ENCODE assay signal across 21 cellular contexts in genomic region chr3:55662683-55663082, GRCh38.
DNase-seq lines count a peak whose midpoint lies in the region; ATAC-seq and TF ChIP-seq lines count a peak whose summit lies in the region.
"Had no signal": no experiment of that assay in that cellular context is flagged by ENCODE, and none has a peak within 500 bp of the region (broad histone marks: within the 10 kb centered on the region; RNA-seq: fewer than 3 reads in every experiment).

No MANE protein-coding gene starts in this region.

- ATAC-seq in right cardiac atrium (no peak), GM23338 (no peak)
- ATAC-seq: A549; stimulated activated effector memory CD8-positive, alpha-beta T cell treated with anti-CD3 and anti-CD28 coated beads, Interleukin-12 subunit alpha, Interleukin-12 subunit beta, amount 100 ng/mL, for 72 hours had no signal

- H3K27ac ChIP-seq in right cardiac atrium (ENCODE audit: low read length), result no peak overlapping the region
- H3K27ac ChIP-seq in spleen, result no peak overlapping the region
- H3K27ac ChIP-seq in GM23338 (ENCODE audit: low read depth), result no peak overlapping the region
- H3K27ac ChIP-seq: A549, adrenal gland, HL-60, skin epidermis, transverse colon had no signal

- peaks cover 6% of the 10 kb centered on the region for H3K9me2 ChIP-seq in GM23338 (ENCODE audit: insufficient read depth)

- H3K4me3 Mint-ChIP-seq in GM23338, result no peak overlapping the region; the same call in 2 of the 3 replicates
- H3K4me3 Mint-ChIP-seq: activated CD4-positive, alpha-beta memory T cell treated with anti-CD3 and anti-CD28 coated beads, Interleukin-2, amount 10 ng/mL, durations not matched to agents 7 days and 5 days; stimulated activated effector memory CD8-positive, alpha-beta T cell treated with anti-CD3 and anti-CD28 coated beads, Interleukin-12 subunit alpha, Interleukin-12 subunit beta, amount 100 ng/mL, for 72 hours had no signal

- peaks cover 14% of the 10 kb centered on the region for H3K4me1 ChIP-seq in adipocyte (ENCODE audit: control insufficient read depth, insufficient read depth, low read length)
- no peaks in the 10 kb centered on the region for H3K4me1 ChIP-seq in right cardiac atrium (ENCODE audit: control insufficient read depth, insufficient read depth, low read length)
- H3K4me1 ChIP-seq in spleen, result peaks cover 0 to 1% (median 0%) of the 10 kb centered on the region in 6 donors
- H3K4me1 ChIP-seq in GM23338 (ENCODE audit: insufficient read depth), result peaks cover 49% of the 10 kb centered on the region
- H3K4me1 ChIP-seq: A549, adrenal gland, Caco-2, transverse colon had no signal

- H3K4me3 ChIP-seq in AG04449 (ENCODE audit: low read depth, low read length) (no peak overlapping the region), adipocyte (ENCODE audit: low read length) (no peak overlapping the region), fibroblast of pulmonary artery (replicated peaks; ENCODE audit: low read depth, low read length) (no peak overlapping the region), right cardiac atrium (ENCODE audit: low read length) (no peak overlapping the region), spleen (no peak overlapping the region), GM23338 (no peak overlapping the region)
- H3K4me3 ChIP-seq: A549, adrenal gland, skin epidermis, transverse colon had no signal

- POLR2A ChIA-PET in AG04449 (lab: Yijun Ruan, JAX), result no interaction called here

- peaks cover 57% of the 10 kb centered on the region for H3K4me1 Mint-ChIP-seq in GM23338
- H3K4me1 Mint-ChIP-seq: activated CD4-positive, alpha-beta memory T cell treated with anti-CD3 and anti-CD28 coated beads, Interleukin-2, amount 10 ng/mL, durations not matched to agents 7 days and 5 days; stimulated activated effector memory CD8-positive, alpha-beta T cell treated with anti-CD3 and anti-CD28 coated beads, Interleukin-12 subunit alpha, Interleukin-12 subunit beta, amount 100 ng/mL, for 72 hours had no signal

- H3K36me3 ChIP-seq in adipocyte (ENCODE audit: control insufficient read depth, insufficient read depth, low read length, severe bottlenecking) (no peaks in the 10 kb centered on the region), spleen (no peaks in the 10 kb centered on the region), GM23338 (ENCODE audit: insufficient read depth) (no peaks in the 10 kb centered on the region)
- H3K36me3 ChIP-seq: adrenal gland, transverse colon had no signal

- peaks cover 7% of the 10 kb centered on the region; the same call in 1 of the 2 replicates for H3F3A ChIP-seq in GM23338 (replicated peaks; ENCODE audit: low read depth)

- no peak for TF ChIP-seq CTCF in AG04449 (IDR thresholded peaks at IDR 0.05; ENCODE audit: insufficient read depth, low read length, missing control alignments)
- TF ChIP-seq CTCF in fibroblast of pulmonary artery (IDR thresholded peaks at IDR 0.05; ENCODE audit: low read length, missing control alignments), result no peak
- no peak for TF ChIP-seq CTCF in spleen (IDR thresholded peaks at IDR 0.05 in 8 of 11, conservative IDR thresholded peaks at IDR 0.05 in 3 of 11)
- no peak for TF ChIP-seq CTCF in GM23338 (conservative IDR thresholded peaks at IDR 0.05; ENCODE audit: low read depth in 2 of 2)

- no peak overlapping the region for H3K27ac Mint-ChIP-seq in GM23338
- H3K27ac Mint-ChIP-seq: activated CD4-positive, alpha-beta memory T cell treated with anti-CD3 and anti-CD28 coated beads, Interleukin-2, amount 10 ng/mL, durations not matched to agents 7 days and 5 days; stimulated activated effector memory CD8-positive, alpha-beta T cell treated with anti-CD3 and anti-CD28 coated beads, Interleukin-12 subunit alpha, Interleukin-12 subunit beta, amount 100 ng/mL, for 72 hours had no signal

- H3K9me3 Mint-ChIP-seq in GM23338, result no peaks in the 10 kb centered on the region

- no peaks in the 10 kb centered on the region for H3K36me3 Mint-ChIP-seq in GM23338 (ENCODE audit: low read depth)
- H3K36me3 Mint-ChIP-seq: stimulated activated effector memory CD8-positive, alpha-beta T cell treated with anti-CD3 and anti-CD28 coated beads, Interleukin-12 subunit alpha, Interleukin-12 subunit beta, amount 100 ng/mL, for 72 hours had no signal

- CTCF ChIA-PET in AG04449 (lab: Yijun Ruan, JAX), result interaction anchor here (1.1 to 2.3 kb wide), 2 partner anchors 84 to 194 kb away, joined by 3 to 7 read pairs; no protein-coding TSS in a partner anchor

- peak; percentile 14 for DNase-seq in AG04449 (ENCODE audit: low read depth, low spot score)
- DNase-seq in HS-27A (ENCODE audit: low read depth), result peak; percentile 71
- DNase-seq in adipocyte (ENCODE audit: low read depth), result peak; percentile 73
- peak; percentile 2 for DNase-seq in fibroblast of pulmonary artery (ENCODE audit: low read depth)
- no peak for DNase-seq in right cardiac atrium
- DNase-seq in NCI-H1417 (lab: John Stamatoyannopoulos, UW), result no peak
- no peak for DNase-seq in spleen
- no peak for DNase-seq in GM23338 (ENCODE audit: low spot score)
- DNase-seq: activated CD4-positive, alpha-beta memory T cell treated with anti-CD3 and anti-CD28 coated beads, Interleukin-2, amount 10 ng/mL, durations not matched to agents 7 days and 5 days; adrenal gland; Caco-2; cortex of kidney; Kasumi-1; NCI-H1694 treated with DMSO at 0.1 percent for 48 hours; NCI-H524; nucleus accumbens; transverse colon had no signal

- peaks cover 8% of the 10 kb centered on the region for H3K27me3 Mint-ChIP-seq in GM23338 (ENCODE audit: insufficient read depth, low read depth, poor library complexity)
- H3K27me3 Mint-ChIP-seq: activated CD4-positive, alpha-beta memory T cell treated with anti-CD3 and anti-CD28 coated beads, Interleukin-2, amount 10 ng/mL, durations not matched to agents 7 days and 5 days had no signal

- no peaks in the 10 kb centered on the region for H3K27me3 ChIP-seq in adipocyte (replicated peaks; ENCODE audit: control insufficient read depth, insufficient read depth, low read length)
- H3K27me3 ChIP-seq in right cardiac atrium (ENCODE audit: control insufficient read depth, insufficient read depth), result no peaks in the 10 kb centered on the region
- H3K27me3 ChIP-seq in spleen (replicated peaks in 1 of 7), result peaks cover 0 to 13% (median 0%) of the 10 kb centered on the region in 7 donors
- no peaks in the 10 kb centered on the region for H3K27me3 ChIP-seq in GM23338 (ENCODE audit: insufficient read depth)
- H3K27me3 ChIP-seq: adrenal gland, transverse colon had no signal

- H3K9me3 ChIP-seq in adipocyte (ENCODE audit: control insufficient read depth, low read length) (no peaks in the 10 kb centered on the region), right cardiac atrium (ENCODE audit: control insufficient read depth, low read length) (no peaks in the 10 kb centered on the region), spleen (no peaks in the 10 kb centered on the region)
- H3K9me3 ChIP-seq: A549, adrenal gland, Caco-2, transverse colon had no signal

- intact Hi-C loops in right cardiac atrium (cut with DNase I), result no loop called here
- intact Hi-C loops in spleen (cut with DNase I; ENCODE audit: low total_unique reads), result no loop called here

- TF ChIP-seq POLR2A in spleen (IDR thresholded peaks at IDR 0.05), result no peak

- H3K79me2 ChIP-seq in GM23338 (replicated peaks; ENCODE audit: insufficient read depth), result no peaks in the 10 kb centered on the region

- no peaks in the 10 kb centered on the region for H4K20me1 ChIP-seq in GM23338 (replicated peaks; ENCODE audit: insufficient read depth)

- H3K9ac ChIP-seq in adipocyte (ENCODE audit: low read length), result no peak overlapping the region

- H3K4me2 ChIP-seq in GM23338, result no peak overlapping the region
- H3K4me2 ChIP-seq: A549 had no signal

- no peak overlapping the region for H2AFZ ChIP-seq in GM23338

- WGBS in right cardiac atrium, result 79% methylated on average over 2 of the region's 2 CpGs
- WGBS in spleen, 5 donors, result 74 to 93% (median 87%) methylated on average over 2 of the region's 2 CpGs

TF ChIP-seq in GM23338, 12 proteins besides CTCF, POLR2A, EP300 and RAD21:
- TF ChIP-seq POLR2AphosphoS5 (IDR thresholded peaks at IDR 0.05; ENCODE audit: low read depth) (no peak), ZNF114 (CRISPR knock-in tag; IDR thresholded peaks at IDR 0.05) (no peak), ETS1 (IDR thresholded peaks at IDR 0.05) (no peak), ZNF331 (CRISPR knock-in tag; IDR thresholded peaks at IDR 0.05; ENCODE audit: low read depth) (no peak), JUNB (IDR thresholded peaks at IDR 0.05; ENCODE audit: unreplicated experiment) (no peak), REST (IDR thresholded peaks at IDR 0.05; ENCODE audit: unreplicated experiment) (no peak), EZH2 (IDR thresholded peaks at IDR 0.05; ENCODE audit: low read depth, unreplicated experiment) (no peak)

Comparison
In these comparisons a context has a peak if more than half of its experiments do, and no peak if none do; other contexts are left out.
1. DNase-seq: peak in AG04449 (single experiment), HS-27A (single experiment), adipocyte (single experiment) and fibroblast of pulmonary artery (single experiment); none in right cardiac atrium (0 of 3), NCI-H1417 (0 of 3), spleen (single experiment) and GM23338 (single experiment).